Comparison of ENCODE assay signal across 15 cellular contexts in genomic region chr18:30765247-30765646, GRCh38.
DNase-seq lines count a peak whose midpoint lies in the region; ATAC-seq and TF ChIP-seq lines count a peak whose summit lies in the region.
"Had no signal": no experiment of that assay in that cellular context is flagged by ENCODE, and none has a peak within 500 bp of the region (broad histone marks: within the 10 kb centered on the region; RNA-seq: fewer than 3 reads in every experiment).

No MANE protein-coding gene starts in this region.

- H2BK120ac ChIP-seq in IMR-90 (ENCODE audit: low read depth, low read length) (no peak overlapping the region), mesendoderm (ENCODE audit: low read depth, low read length) (peak overlapping the region; percentile 99)

- no peak overlapping the region for H2BK15ac ChIP-seq in IMR-90 (ENCODE audit: low read depth, low read length)
- H2BK15ac ChIP-seq in mesendoderm (replicated peaks; ENCODE audit: low read depth), result peak overlapping the region; percentile 100

- H4K8ac ChIP-seq in IMR-90 (ENCODE audit: low read depth in 2 of 2, low read length in 2 of 2), result no peak overlapping the region
- no peak overlapping the region for H4K8ac ChIP-seq in mesendoderm (ENCODE audit: low read depth, low read length)

- H3K9me3 ChIP-seq in HUES6 (ENCODE audit: control insufficient read depth, insufficient read depth, low read depth, low read length) (peaks cover 29% of the 10 kb centered on the region; the same call in 1 of the 2 replicates), IMR-90 (ENCODE audit: control insufficient read depth, insufficient read depth, low read length) (peaks cover 6% of the 10 kb centered on the region; the same call in 1 of the 2 replicates)

- H3K4ac ChIP-seq in IMR-90 (ENCODE audit: low read depth, low read length) (no peak overlapping the region), mesendoderm (ENCODE audit: low read depth, low read length) (peak overlapping the region; percentile 31)

- H2AK9ac ChIP-seq in IMR-90 (replicated peaks; ENCODE audit: low read depth, low read length, poor library complexity), result no peak overlapping the region

- H3K4me1 ChIP-seq in HUES6 (ENCODE audit: control insufficient read depth, insufficient read depth, low read length), result peaks cover 27% of the 10 kb centered on the region
- H3K4me1 ChIP-seq in IMR-90 (ENCODE audit: control insufficient read depth, insufficient read depth, low read length), result no peaks in the 10 kb centered on the region
- no peaks in the 10 kb centered on the region for H3K4me1 ChIP-seq in mesendoderm (ENCODE audit: control insufficient read depth, low read depth, low read length)

- H3K4me2 ChIP-seq in IMR-90 (ENCODE audit: low read depth, low read length) (no peak overlapping the region), mesendoderm (ENCODE audit: low read length) (no peak overlapping the region)

- no peak overlapping the region for H3K27ac Mint-ChIP-seq in WTC11
- H3K27ac Mint-ChIP-seq: CD4-positive, alpha-beta memory T cell had no signal

- no TSS peak for BruUV-seq in IMR-90 (replicated peaks; lab: Mats Ljungman, UMichigan)

- H3K27ac ChIP-seq in HUES6 (ENCODE audit: low read depth, low read length), result peak overlapping the region; percentile 31; the same call in 1 of the 2 replicates
- no peak overlapping the region for H3K27ac ChIP-seq in IMR-90 (ENCODE audit: insufficient read depth, low read length)
- no peak overlapping the region for H3K27ac ChIP-seq in mesendoderm (ENCODE audit: low read depth, low read length)

- no peak overlapping the region for H2AFZ ChIP-seq in IMR-90 (replicated peaks; ENCODE audit: low read length, poor library complexity)

- POLR2A ChIA-PET in IMR-90 (lab: Charles Lee; ENCODE audit: unreplicated experiment) (no interaction called here), WTC11 (lab: Charles Lee) (no interaction called here)

- H3K27me3 ChIP-seq in HUES6 (ENCODE audit: control insufficient read depth, insufficient read depth, low read length) (no peaks in the 10 kb centered on the region; the same call in 1 of the 2 replicates), IMR-90 (ENCODE audit: control insufficient read depth, insufficient read depth, low read length) (no peaks in the 10 kb centered on the region), mesendoderm (ENCODE audit: insufficient read depth, low read length, poor library complexity) (no peaks in the 10 kb centered on the region)

- H3K36me3 ChIP-seq in HUES6 (ENCODE audit: control insufficient read depth, insufficient read depth, low read length), result peaks cover 13% of the 10 kb centered on the region; the same call in 1 of the 2 replicates
- no peaks in the 10 kb centered on the region for H3K36me3 ChIP-seq in IMR-90 (ENCODE audit: control insufficient read depth, insufficient read depth, low read length)
- H3K36me3 ChIP-seq in mesendoderm (ENCODE audit: control insufficient read depth, insufficient read depth, low read length), result no peaks in the 10 kb centered on the region

- H3K4me1 Mint-ChIP-seq in WTC11, result peaks cover 50% of the 10 kb centered on the region
- H3K4me1 Mint-ChIP-seq: CD4-positive, alpha-beta memory T cell had no signal

- H2BK5ac ChIP-seq in IMR-90 (ENCODE audit: low read depth, low read length, poor library complexity, severe bottlenecking), result no peak overlapping the region
- peak overlapping the region; percentile 74 for H2BK5ac ChIP-seq in mesendoderm (ENCODE audit: low read length)

- no peak for DNase-seq in IMR-90
- DNase-seq in mesendoderm, result no peak
- DNase-seq in WTC11 (ENCODE audit: low spot score), result no peak
- DNase-seq in stimulated activated CD4-positive, alpha-beta T cell treated with anti-CD3 and anti-CD28 coated beads, Interleukin-1b, Interleukin-23, amount 100 ng/mL, for 48 hours, result no peak
- DNase-seq in GF-D8 (lab: John Stamatoyannopoulos, UW), result no peak
- DNase-seq: C1 segment of cervical spinal cord; Calu3; CD4-positive, alpha-beta memory T cell; COR-L47; DMS53; DMS79 treated with DMSO at 0.1 percent for 48 hours; GOT3; H7; HCEC 1CT had no signal

- dilution Hi-C loops in IMR-90 (cut with HindIII; ENCODE audit: low sequenced_read_pairs, unreplicated experiment), result no loop called here

- no peak for TF ChIP-seq RAD21 in IMR-90 (IDR thresholded peaks at IDR 0.05; ENCODE audit: low read length)

- H3K9ac ChIP-seq in HUES6 (ENCODE audit: low read length) (no peak overlapping the region), IMR-90 (ENCODE audit: low read depth, low read length) (no peak overlapping the region), mesendoderm (ENCODE audit: low read length) (no peak overlapping the region)

- H3K23ac ChIP-seq in IMR-90 (ENCODE audit: low read depth, low read length), result no peak overlapping the region
- no peak overlapping the region for H3K23ac ChIP-seq in mesendoderm (ENCODE audit: low read length)

- no peak overlapping the region for H4K91ac ChIP-seq in IMR-90 (ENCODE audit: insufficient read depth, low read depth, low read length)

- no peak overlapping the region for H3K14ac ChIP-seq in IMR-90 (replicated peaks; ENCODE audit: low read depth, low read length)

- H3K4me3 Mint-ChIP-seq in WTC11, result no peak overlapping the region
- H3K4me3 Mint-ChIP-seq: CD4-positive, alpha-beta memory T cell had no signal

- TF ChIP-seq POLR2A in IMR-90 (IDR thresholded peaks at IDR 0.05; ENCODE audit: low read depth, low read length), result no peak

- no peaks in the 10 kb centered on the region for H3K79me2 ChIP-seq in mesendoderm (ENCODE audit: control insufficient read depth, insufficient read depth, low read length)

- H3K79me1 ChIP-seq in IMR-90 (ENCODE audit: low read depth in 1 of 2, low read length in 2 of 2) (no peaks in the 10 kb centered on the region), mesendoderm (ENCODE audit: low read length) (no peaks in the 10 kb centered on the region)

- H3K18ac ChIP-seq in IMR-90 (ENCODE audit: low read depth, low read length), result no peak overlapping the region
- H3K18ac ChIP-seq in mesendoderm (ENCODE audit: low read length), result peak overlapping the region; percentile 87

- no peaks in the 10 kb centered on the region for H3K9me1 ChIP-seq in IMR-90 (ENCODE audit: insufficient read depth, low read length)

- peaks cover 96% of the 10 kb centered on the region for H3K27me3 Mint-ChIP-seq in WTC11 (ENCODE audit: low read depth)
- H3K27me3 Mint-ChIP-seq: CD4-positive, alpha-beta memory T cell had no signal

- intact Hi-C loops in IMR-90 (cut with micrococcal nuclease), result no loop called here

- H3K36me3 Mint-ChIP-seq in WTC11, result peaks cover 29% of the 10 kb centered on the region
- H3K36me3 Mint-ChIP-seq: CD4-positive, alpha-beta memory T cell had no signal

- CTCF ChIA-PET in IMR-90 (lab: Yijun Ruan, JAX) (no interaction called here), WTC11 (lab: Charles Lee) (no interaction called here)

- H2AK5ac ChIP-seq in IMR-90 (ENCODE audit: low read depth, low read length) (no peak overlapping the region), mesendoderm (ENCODE audit: low read length) (no peak overlapping the region)

- no peak overlapping the region for H3K56ac ChIP-seq in IMR-90 (ENCODE audit: extremely low read depth, insufficient read depth, low read length)
- H3K56ac ChIP-seq in mesendoderm (ENCODE audit: low read length), result no peak overlapping the region

- TF ChIP-seq CTCF in IMR-90 (conservative IDR thresholded peaks at IDR 0.05; ENCODE audit: low read depth, low read length) (no peak), WTC11 (IDR thresholded peaks at IDR 0.05) (no peak)

- no peak overlapping the region for H2BK20ac ChIP-seq in IMR-90 (ENCODE audit: low read depth, low read length)

- H3K9me3 Mint-ChIP-seq in WTC11, result peaks cover 26% of the 10 kb centered on the region

- in situ Hi-C loops in IMR-90 (cut with MboI; ENCODE audit: low sequenced_read_pairs), result no loop called here

- no CpG with 5 or more reads among the region's 4 CpGs for WGBS in IMR-90 (ENCODE audit: extremely low coverage in 2 of 2, insufficient read length in 1 of 2), 2 experiments
- no CpG with 5 or more reads among the region's 4 CpGs for whole genome bisulfite sequencing in mesendoderm (ENCODE audit: extremely low coverage, insufficient coverage, low lambda C conversion rate)

- no peak overlapping the region for H4K5ac ChIP-seq in IMR-90 (ENCODE audit: low read depth, low read length)
- no peak overlapping the region for H4K5ac ChIP-seq in mesendoderm (ENCODE audit: low read length)

- H3K4me3 ChIP-seq in HUES6 (ENCODE audit: low read depth, low read length) (no peak overlapping the region), IMR-90 (ENCODE audit: insufficient read depth, low read depth, low read length) (no peak overlapping the region), mesendoderm (ENCODE audit: low read length) (no peak overlapping the region)

- H4K20me1 ChIP-seq in IMR-90 (ENCODE audit: insufficient read depth, low read length), result no peaks in the 10 kb centered on the region

- ATAC-seq in IMR-90 (ENCODE audit: low read depth) (no peak), WTC11 (no peak)

TF ChIP-seq in IMR-90, 13 proteins besides CTCF, POLR2A, EP300 and RAD21:
- no peak for TF ChIP-seq ELK1 (IDR thresholded peaks at IDR 0.05; ENCODE audit: borderline replicate concordance, low read depth, low read length)
- peak; percentile 56 for TF ChIP-seq CEBPB (IDR thresholded peaks at IDR 0.05; ENCODE audit: low read depth, low read length)

TF ChIP-seq in WTC11, 78 proteins besides CTCF, POLR2A, EP300 and RAD21:
- TF ChIP-seq, protein P1, sequence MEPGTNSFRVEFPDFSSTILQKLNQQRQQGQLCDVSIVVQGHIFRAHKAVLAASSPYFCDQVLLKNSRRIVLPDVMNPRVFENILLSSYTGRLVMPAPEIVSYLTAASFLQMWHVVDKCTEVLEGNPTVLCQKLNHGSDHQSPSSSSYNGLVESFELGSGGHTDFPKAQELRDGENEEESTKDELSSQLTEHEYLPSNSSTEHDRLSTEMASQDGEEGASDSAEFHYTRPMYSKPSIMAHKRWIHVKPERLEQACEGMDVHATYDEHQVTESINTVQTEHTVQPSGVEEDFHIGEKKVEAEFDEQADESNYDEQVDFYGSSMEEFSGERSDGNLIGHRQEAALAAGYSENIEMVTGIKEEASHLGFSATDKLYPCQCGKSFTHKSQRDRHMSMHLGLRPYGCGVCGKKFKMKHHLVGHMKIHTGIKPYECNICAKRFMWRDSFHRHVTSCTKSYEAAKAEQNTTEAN (CRISPR knock-in tag; IDR thresholded peaks at IDR 0.05), result no peak
- no peak for TF ChIP-seq ZNF263 (CRISPR knock-in tag; IDR thresholded peaks at IDR 0.05; ENCODE audit: low read depth)
